7 cellular contexts compared by ENCODE assay signal in the genomic region with DNA sequence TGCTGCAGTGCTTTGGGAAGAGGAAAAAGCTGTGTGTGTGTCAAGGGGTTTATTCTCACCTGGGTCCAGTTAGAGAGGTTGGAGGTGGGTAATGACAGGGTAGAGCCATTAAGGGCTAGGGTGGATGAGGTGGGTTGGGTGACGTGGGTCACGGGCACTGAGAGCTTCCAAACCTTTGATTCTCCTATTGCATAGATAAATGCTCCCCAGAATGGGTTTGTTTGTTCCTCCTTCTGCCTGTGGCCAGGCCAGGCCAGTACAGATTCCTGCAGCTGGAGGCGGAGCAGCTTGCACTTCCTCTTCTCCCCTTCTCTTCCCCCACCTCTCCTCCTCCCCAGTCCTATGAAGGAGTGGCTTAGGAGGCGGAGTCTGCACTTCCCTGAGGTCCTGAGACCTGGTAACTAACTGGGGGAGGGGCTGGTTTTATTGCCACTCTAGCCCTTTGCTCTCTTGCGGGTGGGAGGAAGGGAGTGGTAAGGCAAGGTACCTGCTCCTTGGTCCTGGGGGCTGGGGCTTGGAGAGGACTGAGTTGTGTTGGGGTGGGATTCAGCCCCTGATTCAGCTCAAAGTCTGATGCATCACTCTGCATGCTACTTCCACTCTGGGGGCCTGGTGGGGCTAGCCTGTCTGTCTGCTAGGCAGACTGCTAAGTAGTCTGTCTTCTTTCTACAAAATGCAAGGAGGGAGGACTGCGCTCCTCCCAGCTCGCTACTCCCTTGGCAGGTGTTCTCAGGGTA. TPM values are rescaled to one million over a fixed set of nuclear protein-coding genes. Genes with fewer than 3 reads are reported as not detected.
A peak's percentile ranks its signal among the peaks of the same experiment; 100 is the strongest.
DNase-seq lines count a peak whose midpoint lies in the region; ATAC-seq and TF ChIP-seq lines count a peak whose summit lies in the region.
"Had no signal": no experiment of that assay in that cellular context is flagged by ENCODE, and none has a peak within 500 bp of the region (broad histone marks: within the 10 kb centered on the region; RNA-seq: fewer than 3 reads in every experiment).

No MANE protein-coding gene starts in this region.

- H3K9me3 Mint-ChIP-seq in activated CD4-positive, alpha-beta memory T cell treated with anti-CD3 and anti-CD28 coated beads for 36 hours: no peaks in the 10 kb centered on the region

- H3K36me3 ChIP-seq in RWPE2 (ENCODE audit: low read depth): peaks cover 68% of the 10 kb centered on the region
- H3K36me3 ChIP-seq in ovary: no peaks in the 10 kb centered on the region

- ATAC-seq in HG02678 (IDR thresholded peaks at IDR 0.05; ENCODE audit: unreplicated experiment) (peak; percentile 74), RWPE2 (ENCODE audit: low read depth) (peak; percentile 68)

- peak; percentile 27 for TF ChIP-seq CTCF in RWPE2 (IDR thresholded peaks at IDR 0.05; ENCODE audit: poor library complexity, severe bottlenecking)
- no peak for TF ChIP-seq CTCF in ovary (IDR thresholded peaks at IDR 0.05)

- POLR2A ChIA-PET in activated CD4-positive, alpha-beta memory T cell treated with anti-CD3 and anti-CD28 coated beads for 36 hours (lab: Charles Lee): no interaction called here

- no peak overlapping the region for H3K4me3 Mint-ChIP-seq in activated CD4-positive, alpha-beta memory T cell treated with anti-CD3 and anti-CD28 coated beads for 36 hours

- peaks cover 6% of the 10 kb centered on the region for H3K27me3 Mint-ChIP-seq in activated CD4-positive, alpha-beta memory T cell treated with anti-CD3 and anti-CD28 coated beads for 36 hours

- DNase-seq in DMS79 (lab: John Stamatoyannopoulos, UW) (peak; percentile 44), RWPE2 (ENCODE audit: low spot score) (no peak), iPS-NIHi11 (ENCODE audit: low spot score) (peak; percentile 62), ovary (no peak)
- DNase-seq in activated CD4-positive, alpha-beta memory T cell treated with anti-CD3 and anti-CD28 coated beads for 36 hours: no peak

- H3K4me3 ChIP-seq in RWPE2 (ENCODE audit: severe bottlenecking) (peak overlapping the region; percentile 61), ovary (no peak overlapping the region)

- H3K9me3 ChIP-seq in RWPE2 (ENCODE audit: severe bottlenecking) (no peaks in the 10 kb centered on the region), ovary (no peaks in the 10 kb centered on the region)

- no peak overlapping the region for H3K27ac Mint-ChIP-seq in activated CD4-positive, alpha-beta memory T cell treated with anti-CD3 and anti-CD28 coated beads for 36 hours

- TF ChIP-seq POLR2A in ovary (IDR thresholded peaks at IDR 0.05): no peak

- H3K27me3 ChIP-seq in RWPE2 (ENCODE audit: insufficient read depth, poor library complexity, severe bottlenecking): no peaks in the 10 kb centered on the region
- peaks cover 2% of the 10 kb centered on the region for H3K27me3 ChIP-seq in ovary

- peaks cover 24% of the 10 kb centered on the region for H3K4me1 ChIP-seq in RWPE2 (ENCODE audit: insufficient read depth, poor library complexity, severe bottlenecking)
- no peaks in the 10 kb centered on the region for H3K4me1 ChIP-seq in ovary (ENCODE audit: insufficient read depth)

- H3K36me3 Mint-ChIP-seq in activated CD4-positive, alpha-beta memory T cell treated with anti-CD3 and anti-CD28 coated beads for 36 hours: no peaks in the 10 kb centered on the region

- H3K27ac ChIP-seq in RWPE2 (ENCODE audit: poor library complexity, severe bottlenecking): peak overlapping the region; percentile 90
- no peak overlapping the region for H3K27ac ChIP-seq in ovary

- CTCF ChIA-PET in activated CD4-positive, alpha-beta memory T cell treated with anti-CD3 and anti-CD28 coated beads for 36 hours (lab: Charles Lee): interaction anchor here (0.5 to 9.8 kb wide), 5 partner anchors 10 to 358 kb away, joined by 3 to 109 read pairs (median 5); a partner anchor contains a TSS

- H3K4me1 Mint-ChIP-seq in activated CD4-positive, alpha-beta memory T cell treated with anti-CD3 and anti-CD28 coated beads for 36 hours (ENCODE audit: low read depth): peaks cover 27% of the 10 kb centered on the region

- TF ChIP-seq EP300 in ovary (IDR thresholded peaks at IDR 0.05): no peak

- 77 to 84% (median 81%) methylated on average over 7 of the region's 7 CpGs for WGBS in ovary, 3 donors

- intact Hi-C loops in activated CD4-positive, alpha-beta memory T cell treated with anti-CD3 and anti-CD28 coated beads for 36 hours (cut with micrococcal nuclease): loop anchor here (10.0 kb wide), 1 partner anchor 83 kb away; a partner anchor contains a TSS
- intact Hi-C loops in ovary (cut with DNase I): no loop called here

RNA-seq across cellular contexts. Expression of a gene that starts 3.5 kb away (rescaled TPM):
- total RNA-seq in activated CD4-positive, alpha-beta memory T cell treated with anti-CD3 and anti-CD28 coated beads for 36 hours: 10 to 100 TPM; 11.3 to 13.1 TPM
- total RNA-seq in ovary: 100 to 1,000 TPM in 1 of 7 donors, 10 to 100 TPM in 2, 1 to 10 TPM in 3, under 1 TPM in 1; 0.76 to 131 (median 7.4) TPM
- polyA plus RNA-seq in ovary: 1 to 10 TPM; 1.6 to 2.0 TPM

RNA-seq across cellular contexts. Expression of a gene that starts 18.9 kb away (rescaled TPM):
- not detected for total RNA-seq in activated CD4-positive, alpha-beta memory T cell treated with anti-CD3 and anti-CD28 coated beads for 36 hours
- under 1 TPM in 1 of 7 donors, not detected in 6; 0.95 TPM for total RNA-seq in ovary
- polyA plus RNA-seq in ovary: not detected
- total RNA-seq: T-helper 1 cell treated with Interleukin-12 subunit alpha and Interleukin-12 subunit beta and Interleukin-4 antibody, amounts not matched to agents 30 ng/mL and 1 ng/mL, for 36 hours had no signal

RNA-seq across cellular contexts. Expression of a gene that starts 26.6 kb away (rescaled TPM):
- total RNA-seq in activated CD4-positive, alpha-beta memory T cell treated with anti-CD3 and anti-CD28 coated beads for 36 hours: under 1 TPM; 0.29 to 0.53 TPM
- 1 to 10 TPM in 1 of 7 donors, under 1 TPM in 3, not detected in 3; 0.22 to 3.4 (median 0.33) TPM for total RNA-seq in ovary
- under 1 TPM; 0.07 to 0.13 TPM for polyA plus RNA-seq in ovary

RNA-seq across cellular contexts. Expression of a gene that starts 40.1 kb away (rescaled TPM):
- total RNA-seq in activated CD4-positive, alpha-beta memory T cell treated with anti-CD3 and anti-CD28 coated beads for 36 hours: 10 to 100 TPM; 32.5 to 34.5 TPM
- 10 to 100 TPM; 10.5 to 39.1 (median 31.7) TPM for total RNA-seq in ovary
- 10 to 100 TPM; 26.9 to 57.9 TPM for polyA plus RNA-seq in ovary

RNA-seq across cellular contexts. Expression of a gene that starts 40.5 kb away (rescaled TPM):
- total RNA-seq in activated CD4-positive, alpha-beta memory T cell treated with anti-CD3 and anti-CD28 coated beads for 36 hours: 10 to 100 TPM; 22.8 to 26.1 TPM
- 10 to 100 TPM; 15.9 to 31.0 (median 17.4) TPM for total RNA-seq in ovary
- polyA plus RNA-seq in ovary: 10 to 100 TPM; 14.7 to 19.1 TPM

Comparison
In these comparisons a context has a peak if more than half of its experiments do, and no peak if none do; other contexts are left out.
1. DNase-seq: peak in DMS79 (single experiment) and iPS-NIHi11 (single experiment); none in RWPE2 (single experiment), activated CD4-positive, alpha-beta memory T cell treated with anti-CD3 and anti-CD28 coated beads for 36 hours (single experiment) and ovary (0 of 5).